In the genomic region with DNA sequence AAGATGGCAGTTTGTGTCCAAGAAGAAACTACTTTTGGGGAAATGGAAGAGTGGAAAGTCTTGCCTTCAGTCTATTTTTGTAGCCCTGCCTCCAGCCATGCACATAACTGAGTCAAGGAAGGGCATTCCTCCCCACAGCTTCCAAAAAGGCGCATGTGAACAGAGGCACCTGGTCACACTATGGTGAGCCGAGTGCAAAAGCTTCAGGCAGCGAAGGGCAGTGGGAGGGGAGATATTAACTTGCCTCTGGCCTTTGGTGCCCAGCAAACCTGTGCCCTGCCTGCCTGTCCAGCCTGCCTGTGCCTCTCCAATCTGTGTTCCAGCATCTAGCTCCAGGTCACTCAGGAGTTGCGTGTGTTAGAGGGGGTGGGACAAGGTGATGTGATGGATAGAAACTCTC, we compare ENCODE assay signal across 18 cellular contexts.
DNase-seq lines count a peak whose midpoint lies in the region; FAIRE-seq and TF ChIP-seq lines count a peak whose summit lies in the region.
"Had no signal": no experiment of that assay in that cellular context is flagged by ENCODE, and none has a peak within 500 bp of the region (broad histone marks: within the 10 kb centered on the region; RNA-seq: fewer than 3 reads in every experiment).

No MANE protein-coding gene starts in this region.

- H3K9me3 Mint-ChIP-seq in activated CD4-positive, alpha-beta T cell treated with anti-CD3 and anti-CD28 coated beads, Interleukin-2, amount 10 ng/mL, durations not matched to agents 24 days and 14 days = peaks cover 22% of the 10 kb centered on the region
- peaks cover 20% of the 10 kb centered on the region for H3K9me3 Mint-ChIP-seq in activated CD4-positive, alpha-beta memory T cell treated with anti-CD3 and anti-CD28 coated beads for 36 hours

- H3K23me2 ChIP-seq in H1 (ENCODE audit: low read depth, low read length) = no peaks in the 10 kb centered on the region

- H4K8ac ChIP-seq in H1 (ENCODE audit: extremely low read depth, insufficient read depth, low read length) = no peak overlapping the region

- H2BK5ac ChIP-seq in H1 (ENCODE audit: low read depth, low read length) = 0 out of 2 replicates have a peak overlapping the region, but pooled peaks have one; percentile 13

- H2AFZ ChIP-seq in ACC112 (ENCODE audit: low read length, unreplicated experiment) = no peak overlapping the region
- H2AFZ ChIP-seq in H1 (ENCODE audit: low read length) = peak overlapping the region; percentile 89

- no peak overlapping the region for H3K14ac ChIP-seq in H1 (ENCODE audit: insufficient read length)

- no peak overlapping the region for H3K4me3 ChIP-seq in ACC112 (ENCODE audit: low read depth, low read length)
- H3K4me3 ChIP-seq in H1 (ENCODE audit: extremely low read depth in 1 of 4, insufficient read depth in 2 of 4, low read depth in 3 of 4, low read length in 4 of 4) = no peak overlapping the region
- H3K4me3 ChIP-seq: Peyer's patch had no signal

- H4K20me1 ChIP-seq in H1 (replicated peaks in 1 of 2; ENCODE audit: control insufficient read depth in 1 of 2, insufficient read depth in 2 of 2, low read length in 2 of 2) = no peaks in the 10 kb centered on the region

- H3K56ac ChIP-seq in H1 (replicated peaks; ENCODE audit: insufficient read length, low read depth, low read length) = no peak overlapping the region

- no peak overlapping the region for H3K4me3 Mint-ChIP-seq in activated CD4-positive, alpha-beta T cell treated with anti-CD3 and anti-CD28 coated beads, Interleukin-2, amount 10 ng/mL, durations not matched to agents 24 days and 14 days
- H3K4me3 Mint-ChIP-seq in activated CD4-positive, alpha-beta memory T cell treated with anti-CD3 and anti-CD28 coated beads for 36 hours = no peak overlapping the region
- H3K4me3 Mint-ChIP-seq: CD4-positive, CD25-positive, alpha-beta regulatory T cell had no signal

- H3K36me3 Mint-ChIP-seq in activated CD4-positive, alpha-beta T cell treated with anti-CD3 and anti-CD28 coated beads, Interleukin-2, amount 10 ng/mL, durations not matched to agents 24 days and 14 days (ENCODE audit: low read depth) = peaks cover 33% of the 10 kb centered on the region
- H3K36me3 Mint-ChIP-seq in activated CD4-positive, alpha-beta memory T cell treated with anti-CD3 and anti-CD28 coated beads for 36 hours = peaks cover 15% of the 10 kb centered on the region
- H3K36me3 Mint-ChIP-seq: CD4-positive, CD25-positive, alpha-beta regulatory T cell had no signal

- no peaks in the 10 kb centered on the region for H3K36me3 ChIP-seq in ACC112 (ENCODE audit: insufficient read depth, low read length)
- H3K36me3 ChIP-seq in H1 (ENCODE audit: control insufficient read depth in 2 of 4, insufficient read depth in 4 of 4, low read length in 3 of 4) = no peaks in the 10 kb centered on the region
- H3K36me3 ChIP-seq: Peyer's patch had no signal

- peak overlapping the region; percentile 90; the same call in 1 of the 2 replicates for H3K27ac ChIP-seq in ACC112 (ENCODE audit: low read depth, low read length)
- H3K27ac ChIP-seq in H1 (ENCODE audit: low read depth, low read length) = no peak overlapping the region
- H3K27ac ChIP-seq: Peyer's patch had no signal

- H3K4me1 ChIP-seq in ACC112 (ENCODE audit: control insufficient read depth, insufficient read depth, low read length, unreplicated experiment) = peaks cover 34% of the 10 kb centered on the region
- H3K4me1 ChIP-seq in H1 (replicated peaks in 1 of 4; ENCODE audit: control insufficient read depth in 3 of 4, insufficient read depth in 4 of 4, low read length in 3 of 4) = peaks cover 0 to 4% (median 0%) of the 10 kb centered on the region in 4 experiments; a peak in 2 of 7 replicates

- no peak for FAIRE-seq in H1 (lab: Jason Lieb, UNC)
- FAIRE-seq: A204.1 had no signal

- no peak for TF ChIP-seq POLR2A in H1 (IDR thresholded peaks at IDR 0.05; ENCODE audit: control extremely low read depth in 1 of 2, low read depth in 2 of 2, low read length in 2 of 2)

- no peak overlapping the region for H2BK120ac ChIP-seq in H1 (replicated peaks; ENCODE audit: low read depth, low read length)

- no peaks in the 10 kb centered on the region for H3K79me1 ChIP-seq in H1 (ENCODE audit: low read depth, low read length)

- no peak overlapping the region for H3K4ac ChIP-seq in H1 (replicated peaks; ENCODE audit: insufficient read length, low read depth, low read length)

- no peak for DNase-seq in activated CD4-positive, alpha-beta T cell treated with anti-CD3 and anti-CD28 coated beads, Interleukin-2, amount 10 ng/mL, durations not matched to agents 24 days and 14 days
- DNase-seq in activated CD4-positive, alpha-beta T cell treated with anti-CD3 and anti-CD28 coated beads for 1 hour = no peak
- no peak for DNase-seq in activated CD4-positive, alpha-beta memory T cell treated with anti-CD3 and anti-CD28 coated beads for 36 hours
- DNase-seq in H1 (ENCODE audit: low read depth in 1 of 2, low spot score in 2 of 2) = no peak
- DNase-seq in D341Med (ENCODE audit: low spot score) = no peak
- no peak for DNase-seq in kidney glomerular epithelial cell (lab: John Stamatoyannopoulos, UW)
- DNase-seq in nucleus accumbens (lab: John Stamatoyannopoulos, UW) = no peak
- DNase-seq: CD4-positive, CD25-positive, alpha-beta regulatory T cell; DMS79; HCEC 1CT; MV-4-11; NCI-H1436; NCI-H2029 treated with DMSO at 0.1 percent for 48 hours; NCI-H510A; NCI-H82; Peyer's patch had no signal

- no peak overlapping the region for H3K9ac ChIP-seq in H1 (replicated peaks in 1 of 4; ENCODE audit: extremely low read depth in 1 of 4, low read depth in 3 of 4, low read length in 3 of 4)

- H3K18ac ChIP-seq in H1 (ENCODE audit: extremely low read depth, low read length) = no peak overlapping the region

- peak overlapping the region; percentile 98 for H3K27ac Mint-ChIP-seq in activated CD4-positive, alpha-beta T cell treated with anti-CD3 and anti-CD28 coated beads, Interleukin-2, amount 10 ng/mL, durations not matched to agents 24 days and 14 days
- H3K27ac Mint-ChIP-seq in activated CD4-positive, alpha-beta memory T cell treated with anti-CD3 and anti-CD28 coated beads for 36 hours = peak overlapping the region; percentile 96

- intact Hi-C loops in activated CD4-positive, alpha-beta T cell treated with anti-CD3 and anti-CD28 coated beads, Interleukin-2, amount 10 ng/mL, durations not matched to agents 24 days and 14 days (cut with micrococcal nuclease) = loop anchor here (10.0 kb wide), 1 partner anchor 807 kb away; no protein-coding TSS in a partner anchor
- intact Hi-C loops in activated CD4-positive, alpha-beta memory T cell treated with anti-CD3 and anti-CD28 coated beads for 36 hours (cut with micrococcal nuclease) = no loop called here

- 92% methylated on average over 4 of the region's 4 CpGs; no CpG with 5 or more reads in 1 of the 2 experiments for WGBS in H1 (ENCODE audit: extremely low coverage in 1 of 2, insufficient coverage in 1 of 2, insufficient read length in 1 of 2, insufficient replicate concordance in 2 of 2, low coverage in 1 of 2, low lambda C conversion rate in 2 of 2, missing lambda C conversion rate in 1 of 2), 2 experiments

- no peak overlapping the region for H4K91ac ChIP-seq in H1 (replicated peaks; ENCODE audit: insufficient read length, low read length)

- no peak for TF ChIP-seq EP300 in H1 (IDR thresholded peaks at IDR 0.05; ENCODE audit: borderline replicate concordance in 1 of 2, low read depth in 2 of 2, low read length in 2 of 2)

- no peak overlapping the region for H3K23ac ChIP-seq in H1 (ENCODE audit: insufficient read length)

- peak overlapping the region; percentile 31; the same call in 1 of the 2 replicates for H2BK15ac ChIP-seq in H1 (ENCODE audit: low read length)

- no peaks in the 10 kb centered on the region; a peak in 2 of 4 replicates for H3K9me3 ChIP-seq in H1 (ENCODE audit: insufficient read depth in 2 of 2, low read depth in 1 of 2, low read length in 1 of 2)
- H3K9me3 ChIP-seq: Peyer's patch had no signal

- H3K4me2 ChIP-seq in H1 (ENCODE audit: insufficient read depth in 1 of 2, low read depth in 2 of 2, low read length in 2 of 2) = no peak overlapping the region

- H3K27me3 ChIP-seq in ACC112 (ENCODE audit: insufficient read depth, low read length) (peaks cover 12% of the 10 kb centered on the region), H1 (replicated peaks in 1 of 4; ENCODE audit: control insufficient read depth in 3 of 4, extremely low read depth in 1 of 4, insufficient read depth in 3 of 4, low read length in 3 of 4) (no peaks in the 10 kb centered on the region)
- H3K27me3 ChIP-seq: Peyer's patch had no signal

- H2AK5ac ChIP-seq in H1 (ENCODE audit: low read depth, low read length) = no peak overlapping the region

- CTCF ChIA-PET in activated CD4-positive, alpha-beta memory T cell treated with anti-CD3 and anti-CD28 coated beads for 36 hours (lab: Charles Lee) = interaction anchor here (0.8 to 3.6 kb wide), 2 partner anchors 242 to 246 kb away, joined by 3 to 24 read pairs; partner anchors contain the start of gene RBPJ
- CTCF ChIA-PET in H1 (lab: Charles Lee; ENCODE audit: partially characterized antibody) = interaction anchor here (0.8 to 1.4 kb wide), 4 partner anchors 10 to 186 kb away, joined by 3 to 4 read pairs (median 3); no protein-coding TSS in a partner anchor

- H3K79me2 ChIP-seq in ACC112 (ENCODE audit: control insufficient read depth, insufficient read depth, low read length, unreplicated experiment) (no peaks in the 10 kb centered on the region), H1 (ENCODE audit: control insufficient read depth in 1 of 2, insufficient read depth in 2 of 2, low read length in 2 of 2) (no peaks in the 10 kb centered on the region)

- TF ChIP-seq CTCF in H1 (IDR thresholded peaks at IDR 0.05; ENCODE audit: control extremely low read depth in 1 of 3, insufficient read depth in 1 of 3, low read depth in 1 of 3, low read length in 3 of 3) = no peak

- H4K5ac ChIP-seq in H1 (ENCODE audit: insufficient read length, low read depth, low read length) = no peak overlapping the region

- TF ChIP-seq RAD21 in H1 (IDR thresholded peaks at IDR 0.05 in 1 of 2, conservative IDR thresholded peaks at IDR 0.05 in 1 of 2; ENCODE audit: low read depth in 2 of 2, low read length in 2 of 2) = no peak

- H3K27me3 Mint-ChIP-seq in activated CD4-positive, alpha-beta T cell treated with anti-CD3 and anti-CD28 coated beads, Interleukin-2, amount 10 ng/mL, durations not matched to agents 24 days and 14 days = no peaks in the 10 kb centered on the region
- H3K27me3 Mint-ChIP-seq in activated CD4-positive, alpha-beta memory T cell treated with anti-CD3 and anti-CD28 coated beads for 36 hours = no peaks in the 10 kb centered on the region
- H3K27me3 Mint-ChIP-seq: CD4-positive, CD25-positive, alpha-beta regulatory T cell had no signal

- no peak overlapping the region; the same call in 1 of the 2 replicates for H2BK12ac ChIP-seq in H1 (ENCODE audit: low read depth, low read length)

- POLR2A ChIA-PET in activated CD4-positive, alpha-beta memory T cell treated with anti-CD3 and anti-CD28 coated beads for 36 hours (lab: Charles Lee) = interaction anchor here (2.6 to 5.3 kb wide), 3 partner anchors 11 to 242 kb away, joined by 24 to 89 read pairs (median 65); partner anchors contain the start of gene RBPJ
- POLR2A ChIA-PET in H1 (lab: Charles Lee; ENCODE audit: partially characterized antibody) = no interaction called here

- H3K4me1 Mint-ChIP-seq in activated CD4-positive, alpha-beta T cell treated with anti-CD3 and anti-CD28 coated beads, Interleukin-2, amount 10 ng/mL, durations not matched to agents 24 days and 14 days = peaks cover 71% of the 10 kb centered on the region
- H3K4me1 Mint-ChIP-seq in activated CD4-positive, alpha-beta memory T cell treated with anti-CD3 and anti-CD28 coated beads for 36 hours (ENCODE audit: low read depth) = peaks cover 91% of the 10 kb centered on the region

- peak overlapping the region; percentile 34; the same call in 1 of the 2 replicates for H2BK20ac ChIP-seq in H1 (ENCODE audit: low read length)
